In genomic region chr12:87085286-87085685, GRCh38 we compare ENCODE assay signal across 23 cellular contexts.
DNase-seq lines count a peak whose midpoint lies in the region; ATAC-seq and TF ChIP-seq lines count a peak whose summit lies in the region.
"Had no signal": no experiment of that assay in that cellular context is flagged by ENCODE, and none has a peak within 500 bp of the region (broad histone marks: within the 10 kb centered on the region; RNA-seq: fewer than 3 reads in every experiment).

No MANE protein-coding gene starts in this region.

- H3K36me3 ChIP-seq in Panc1 (ENCODE audit: control insufficient read depth, insufficient read depth, low read length) (no peaks in the 10 kb centered on the region), heart right ventricle (no peaks in the 10 kb centered on the region)
- H3K36me3 ChIP-seq: BE2C, BLaER1 had no signal

- POLR2A ChIA-PET in Panc1 (lab: Charles Lee) = no interaction called here

- in situ Hi-C loops in Panc1 (cut with HindIII; ENCODE audit: low pct_unique_long_range_greater_than_20kb, low sequenced_read_pairs) = no loop called here

- H3K4me3 ChIP-seq in Panc1 (ENCODE audit: low read depth in 2 of 2, low read length in 2 of 2) (no peak overlapping the region), heart right ventricle (no peak overlapping the region)
- H3K4me3 ChIP-seq: BLaER1 had no signal

- H3K9me3 ChIP-seq in Panc1 (ENCODE audit: control insufficient read depth, insufficient read depth, low read depth, low read length) (no peaks in the 10 kb centered on the region), heart right ventricle (no peaks in the 10 kb centered on the region)
- H3K9me3 ChIP-seq: BE2C, BLaER1 had no signal

- no peak for TF ChIP-seq CTCF in Panc1 (IDR thresholded peaks at IDR 0.05)
- no peak for TF ChIP-seq CTCF in heart right ventricle (IDR thresholded peaks at IDR 0.05)

- H3K4me1 ChIP-seq in Panc1 (ENCODE audit: control insufficient read depth, insufficient read depth, low read length) (no peaks in the 10 kb centered on the region; the same call in 1 of the 2 replicates), heart right ventricle (no peaks in the 10 kb centered on the region)
- H3K4me1 ChIP-seq: BLaER1 had no signal

- intact Hi-C loops in Panc1 (cut with micrococcal nuclease; ENCODE audit: unreplicated experiment) = no loop called here
- intact Hi-C loops in heart right ventricle (cut with DNase I) = no loop called here

- CTCF ChIA-PET in Panc1 (lab: Charles Lee) = no interaction called here

- H3K27me3 ChIP-seq in Panc1 (ENCODE audit: control insufficient read depth, insufficient read depth, low read length) (no peaks in the 10 kb centered on the region), heart right ventricle (no peaks in the 10 kb centered on the region)
- H3K27me3 ChIP-seq: BE2C, BLaER1 had no signal

- H3K27ac ChIP-seq in Panc1 (ENCODE audit: low read length) (peak overlapping the region; percentile 51; the same call in 1 of the 2 replicates), heart right ventricle (no peak overlapping the region)
- H3K27ac ChIP-seq: BLaER1 had no signal

- BruUV-seq in Panc1 (replicated peaks; lab: Mats Ljungman, UMichigan) = no TSS peak

- ATAC-seq in Panc1 (no peak), GM21367 (IDR thresholded peaks at IDR 0.05; ENCODE audit: unreplicated experiment) (no peak), heart right ventricle (no peak)

- DNase-seq in NCI-H446 treated with DMSO at 0.1 percent for 48 hours (lab: John Stamatoyannopoulos, UW) (peak; percentile 3), NCI-H446 (lab: John Stamatoyannopoulos, UW) (no peak), Panc1 (ENCODE audit: low read depth, low spot score) (no peak), cerebellar cortex (ENCODE audit: low spot score) (peak; percentile 67), pons (ENCODE audit: low spot score) (peak; percentile 5), GM19240 (ENCODE audit: insufficient read length, low spot score) (no peak), heart right ventricle (no peak)
- DNase-seq: 8988T; ACHN; BE2C; CD4-positive, alpha-beta memory T cell; CD4-positive, CD25-positive, alpha-beta regulatory T cell; CD8-positive, alpha-beta memory T cell; COR-L47; DMS 273 treated with DMSO at 0.1 percent for 48 hours; DMS153; DMS53; DMS79; DND-41; EL; GF-D8 had no signal

Comparison
In these comparisons a context has a peak if more than half of its experiments do, and no peak if none do; other contexts are left out.
1. DNase-seq: peak in NCI-H446 treated with DMSO at 0.1 percent for 48 hours (single experiment), cerebellar cortex (single experiment) and pons (single experiment); none in NCI-H446 (0 of 2), Panc1 (single experiment), GM19240 (single experiment) and heart right ventricle (0 of 2).